ENCODE assay signal across 18 cellular contexts in the genomic region with DNA sequence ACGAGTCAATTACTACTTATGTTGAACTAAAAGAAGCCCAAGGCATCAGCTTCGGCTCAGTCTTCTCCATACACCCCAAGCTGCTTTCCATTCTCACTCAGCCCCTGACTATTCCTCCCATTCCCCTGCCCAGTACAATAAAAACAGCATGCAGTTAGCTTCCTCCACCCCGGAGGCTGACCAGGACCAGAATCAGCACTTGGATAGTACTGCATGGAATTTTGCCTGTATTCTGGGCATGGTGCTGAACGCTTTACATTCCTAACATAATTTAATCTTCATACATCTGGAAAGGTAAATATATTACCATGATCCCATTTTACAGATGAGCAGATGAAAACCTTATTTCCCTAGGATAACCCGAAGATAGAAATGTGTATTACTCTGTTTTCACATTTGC. TPM values are rescaled to one million over a fixed set of nuclear protein-coding genes. Genes with fewer than 3 reads are reported as not detected.
A peak's percentile ranks its signal among the peaks of the same experiment; 100 is the strongest.
DNase-seq lines count a peak whose midpoint lies in the region; ATAC-seq and TF ChIP-seq lines count a peak whose summit lies in the region.
"Had no signal": no experiment of that assay in that cellular context is flagged by ENCODE, and none has a peak within 500 bp of the region (broad histone marks: within the 10 kb centered on the region; RNA-seq: fewer than 3 reads in every experiment).

No MANE protein-coding gene starts in this region.

- H3K9me2 ChIP-seq in SK-N-SH = no peaks in the 10 kb centered on the region

- 79% methylated on average over 5 of the region's 5 CpGs for WGBS in SK-N-SH (ENCODE audit: low lambda C conversion rate)

- H4K20me1 ChIP-seq in SK-N-SH (ENCODE audit: insufficient read depth) = no peaks in the 10 kb centered on the region
- H4K20me1 ChIP-seq: BLaER1 had no signal

- CTCF ChIA-PET in SK-N-SH (lab: Yijun Ruan, JAX) = interaction anchor here (1.5 to 2.1 kb wide), 3 partner anchors 18 to 91 kb away, joined by 4 to 10 read pairs (median 5); no protein-coding TSS in a partner anchor

- H3F3A ChIP-seq in SK-N-SH (replicated peaks; ENCODE audit: insufficient read depth) = peaks cover under 1% of the 10 kb centered on the region

- no peak for TF ChIP-seq CTCF in SK-N-SH (IDR thresholded peaks at IDR 0.05)

- ATAC-seq in GM21360 (IDR thresholded peaks at IDR 0.05; ENCODE audit: unreplicated experiment) = no peak
- no peak for ATAC-seq in GM21381 (IDR thresholded peaks at IDR 0.05; ENCODE audit: unreplicated experiment)
- no peak for ATAC-seq in esophagus mucosa
- ATAC-seq: CD8-positive, alpha-beta T cell; GM12878 had no signal

- H3K27ac ChIP-seq in SK-N-SH (ENCODE audit: low read depth in 2 of 2, low read length in 1 of 2) = no peak overlapping the region
- H3K27ac ChIP-seq: BLaER1, C4-2B, GM23248 had no signal

- no peaks in the 10 kb centered on the region for H3K9me3 ChIP-seq in SK-N-SH
- H3K9me3 ChIP-seq: BLaER1, Caco-2 had no signal

- no peak for TF ChIP-seq EP300 in SK-N-SH (IDR thresholded peaks at IDR 0.05; ENCODE audit: borderline replicate concordance in 1 of 2, low read depth in 1 of 2, low read length in 1 of 2)

- POLR2A ChIA-PET in SK-N-SH (lab: Yijun Ruan, JAX) = no interaction called here

- H3K27me3 ChIP-seq in H7 (ENCODE audit: control insufficient read depth, insufficient read depth, low read length) (no peaks in the 10 kb centered on the region), SK-N-SH (ENCODE audit: insufficient read depth) (no peaks in the 10 kb centered on the region)
- H3K27me3 ChIP-seq: BLaER1 had no signal

- no peaks in the 10 kb centered on the region for H3K79me2 ChIP-seq in SK-N-SH (ENCODE audit: insufficient read depth)

- no peak overlapping the region for H3K9ac ChIP-seq in SK-N-SH
- H3K9ac ChIP-seq: BLaER1, GM23248 had no signal

- H3K4me2 ChIP-seq in SK-N-SH = no peak overlapping the region
- H3K4me2 ChIP-seq: BLaER1 had no signal

- no peaks in the 10 kb centered on the region for H3K4me1 ChIP-seq in SK-N-SH (ENCODE audit: control insufficient read depth in 1 of 2, insufficient read depth in 2 of 2, low read depth in 1 of 2, low read length in 1 of 2)
- H3K4me1 ChIP-seq: BLaER1 had no signal

- H3K4me3 ChIP-seq in H7 (ENCODE audit: insufficient read depth, low read depth, low read length) = no peak overlapping the region
- no peak overlapping the region for H3K4me3 ChIP-seq in SK-N-SH (ENCODE audit: low read depth in 2 of 2, low read length in 1 of 2)
- H3K4me3 ChIP-seq: BLaER1, GM12878, GM23248 had no signal

- DNase-seq in H7 (peak; percentile 37), SK-N-SH (no peak), epidermal melanocyte (ENCODE audit: insufficient read length, low spot score) (peak; percentile 15), GOT3 (lab: John Stamatoyannopoulos, UW) (no peak)
- DNase-seq: Caco-2; CD4-positive, CD25-positive, alpha-beta regulatory T cell; CD8-positive, alpha-beta T cell; DMS153; DND-41; GDM1; GM23248; HCEC 1CT had no signal

- no peaks in the 10 kb centered on the region for H3K36me3 ChIP-seq in H7 (replicated peaks; ENCODE audit: control insufficient read depth, insufficient read depth, low read length)
- no peaks in the 10 kb centered on the region for H3K36me3 ChIP-seq in SK-N-SH (replicated peaks in 1 of 2; ENCODE audit: control insufficient read depth in 1 of 2, insufficient read depth in 2 of 2, low read length in 1 of 2)
- H3K36me3 ChIP-seq: BLaER1 had no signal

- TF ChIP-seq RAD21 in SK-N-SH (IDR thresholded peaks at IDR 0.05; ENCODE audit: low read length) = no peak

- H2AFZ ChIP-seq in SK-N-SH (ENCODE audit: low read depth) = no peak overlapping the region
- H2AFZ ChIP-seq: GM23248 had no signal

TF ChIP-seq in SK-N-SH, 30 proteins besides CTCF, POLR2A, EP300 and RAD21:
- TF ChIP-seq REST (IDR thresholded peaks at IDR 0.05; ENCODE audit: low read depth, low read length) = peak; percentile 86
- TF ChIP-seq, protein P1, sequence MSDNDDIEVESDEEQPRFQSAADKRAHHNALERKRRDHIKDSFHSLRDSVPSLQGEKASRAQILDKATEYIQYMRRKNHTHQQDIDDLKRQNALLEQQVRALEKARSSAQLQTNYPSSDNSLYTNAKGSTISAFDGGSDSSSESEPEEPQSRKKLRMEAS (IDR thresholded peaks at IDR 0.05; ENCODE audit: low read depth) = no peak

RNA-seq across cellular contexts. Expression of gene PODXL, which starts 7.5 kb away (rescaled TPM):
- 254 and 339 TPM in 2 replicates for total RNA-seq in H7 (2014; rRNA removed; shearing (Covaris generic))
- 76.1 and 86.0 TPM in 2 replicates for polyA plus RNA-seq in SK-N-SH (2012; rRNA removed)
- polyA plus RNA-seq in SK-N-SH (2012; cell fraction: cytosol; rRNA removed) = 44.3 and 58.4 TPM in 2 replicates
- 131 and 142 TPM in 2 replicates for polyA plus RNA-seq in SK-N-SH (2012; cell fraction: nucleus; rRNA removed)
- 8.3 TPM for total RNA-seq in esophagus mucosa

Comparison
In these comparisons a context has a peak if more than half of its experiments do, and no peak if none do; other contexts are left out.
1. DNase-seq: peak in H7 (single experiment) and epidermal melanocyte (single experiment); none in SK-N-SH (single experiment) and GOT3 (single experiment).
2. RNA of gene PODXL, which starts 7.5 kb away (total RNA-seq): 254 to 339 TPM in H7; 8.3 TPM in esophagus mucosa (single experiment); every median in the first group is over 10 times any median in the second.